In genomic region chr4:103497692-103498091, GRCh38 we compare ENCODE assay signal across 13 cellular contexts.
DNase-seq lines count a peak whose midpoint lies in the region; ATAC-seq and TF ChIP-seq lines count a peak whose summit lies in the region.
"Had no signal": no experiment of that assay in that cellular context is flagged by ENCODE, and none has a peak within 500 bp of the region (broad histone marks: within the 10 kb centered on the region; RNA-seq: fewer than 3 reads in every experiment).

No MANE protein-coding gene starts in this region.

- no peaks in the 10 kb centered on the region for H3K36me3 Mint-ChIP-seq in activated naive CD4-positive, alpha-beta T cell treated with anti-CD3 and anti-CD28 coated beads, Interleukin-2, amount 50 U/mL, for 72 hours
- H3K36me3 Mint-ChIP-seq: stimulated activated naive B cell treated with anti-CD40 and anti-IgM and Interleukin-4, amounts not matched to agents 10 μg/mL and 1 μg/mL and 100 μg/mL, for 72 hours; WTC11 had no signal

- peaks cover 4 to 14% of the 10 kb centered on the region in 2 donors for H3K9me3 Mint-ChIP-seq in activated naive CD4-positive, alpha-beta T cell treated with anti-CD3 and anti-CD28 coated beads, Interleukin-2, amount 50 U/mL, for 72 hours

- WGBS in GM23248 (ENCODE audit: low coverage in 1 of 2, low lambda C conversion rate in 2 of 2, missing lambda C conversion rate in 2 of 2), 2 experiments, result 36 to 65% methylated on average over 1 of the region's 1 CpG

- H3K27ac Mint-ChIP-seq in activated naive CD4-positive, alpha-beta T cell treated with anti-CD3 and anti-CD28 coated beads, Interleukin-2, amount 50 U/mL, for 72 hours, result no peak overlapping the region
- H3K27ac Mint-ChIP-seq: stimulated activated naive B cell treated with anti-CD40 and anti-IgM and Interleukin-4, amounts not matched to agents 10 μg/mL and 1 μg/mL and 100 μg/mL, for 72 hours; WTC11 had no signal

- H2AFZ ChIP-seq in GM23248 (no peak overlapping the region), fibroblast of lung (ENCODE audit: low read length) (no peak overlapping the region)

- H3K4me3 ChIP-seq in GM23248, result no peak overlapping the region
- no peak overlapping the region for H3K4me3 ChIP-seq in fibroblast of lung (replicated peaks in 1 of 4; ENCODE audit: control extremely low read depth in 1 of 4, insufficient read depth in 1 of 4, low read depth in 3 of 4, low read length in 4 of 4)
- H3K4me3 ChIP-seq: Peyer's patch had no signal

- H3K79me2 ChIP-seq in GM23248 (ENCODE audit: insufficient read depth) (no peaks in the 10 kb centered on the region), fibroblast of lung (ENCODE audit: control insufficient read depth, insufficient read depth, low read length) (no peaks in the 10 kb centered on the region)

- H3K9ac ChIP-seq in GM23248 (no peak overlapping the region), fibroblast of lung (ENCODE audit: insufficient read depth, low read length) (no peak overlapping the region)

- ATAC-seq in GM19025 (IDR thresholded peaks at IDR 0.05; ENCODE audit: low read depth, unreplicated experiment) (peak; percentile 29), HG03159 (IDR thresholded peaks at IDR 0.05; ENCODE audit: unreplicated experiment) (peak; percentile 35)
- no peak for ATAC-seq in activated naive CD4-positive, alpha-beta T cell treated with anti-CD3 and anti-CD28 coated beads, Interleukin-2, amount 50 U/mL, for 72 hours
- ATAC-seq: WTC11 had no signal

- H3K27me3 ChIP-seq in GM23248 (replicated peaks; ENCODE audit: insufficient read depth), result no peaks in the 10 kb centered on the region
- H3K27me3 ChIP-seq in fibroblast of lung (ENCODE audit: control insufficient read depth, insufficient read depth, low read length), result no peaks in the 10 kb centered on the region
- H3K27me3 ChIP-seq: neutrophil, Peyer's patch had no signal

- DNase-seq in GM23248, result peak; percentile 7
- DNase-seq in fibroblast of lung (ENCODE audit: low read depth in 2 of 2), result no peak
- no peak for DNase-seq in kidney glomerular epithelial cell (lab: John Stamatoyannopoulos, UW)
- DNase-seq in iPS-NIHi11 (ENCODE audit: low spot score), result no peak
- no peak for DNase-seq in activated naive CD4-positive, alpha-beta T cell treated with anti-CD3 and anti-CD28 coated beads, Interleukin-2, amount 50 U/mL, for 72 hours (ENCODE audit: low spot score in 2 of 2)
- no peak for DNase-seq in activated T-cell treated with anti-CD3 and anti-CD28 coated beads for 4 hours
- DNase-seq: activated effector memory CD4-positive, alpha-beta T cell treated with Interleukin-2 at 50 U/mL for 16 hours; Peyer's patch had no signal

- H3K27ac ChIP-seq in GM23248 (no peak overlapping the region), fibroblast of lung (ENCODE audit: insufficient read depth, low read length) (peak overlapping the region; percentile 75)
- H3K27ac ChIP-seq: neutrophil, Peyer's patch had no signal

- H3K9me3 ChIP-seq in GM23248 (ENCODE audit: low read depth) (no peaks in the 10 kb centered on the region), fibroblast of lung (ENCODE audit: control insufficient read depth, insufficient read depth, low read depth, low read length) (no peaks in the 10 kb centered on the region)
- H3K9me3 ChIP-seq: neutrophil, Peyer's patch had no signal

- peaks cover 23% of the 10 kb centered on the region for H3K4me1 ChIP-seq in GM23248 (ENCODE audit: insufficient read depth)
- peaks cover 3% of the 10 kb centered on the region for H3K4me1 ChIP-seq in fibroblast of lung (ENCODE audit: control insufficient read depth, extremely low read depth, insufficient read depth, low read length)
- H3K4me1 ChIP-seq: Peyer's patch had no signal

- no peaks in the 10 kb centered on the region for H4K20me1 ChIP-seq in GM23248 (ENCODE audit: insufficient read depth)
- no peaks in the 10 kb centered on the region for H4K20me1 ChIP-seq in fibroblast of lung (ENCODE audit: control insufficient read depth, extremely low read depth, insufficient read depth, low read length)

- no peak for TF ChIP-seq CTCF in fibroblast of lung (conservative IDR thresholded peaks at IDR 0.05 in 1 of 2, IDR thresholded peaks at IDR 0.05 in 1 of 2; ENCODE audit: low read depth in 1 of 2, low read length in 2 of 2)

- peaks cover 18% of the 10 kb centered on the region for H3F3A ChIP-seq in GM23248 (ENCODE audit: insufficient read depth)

- in situ Hi-C loops in GM23248 (cut with MboI), result loop anchor here (25.0 kb wide), 1 partner anchor 415 kb away; no protein-coding TSS in a partner anchor

- H3K36me3 ChIP-seq in GM23248 (ENCODE audit: low read depth) (no peaks in the 10 kb centered on the region), fibroblast of lung (ENCODE audit: control insufficient read depth, insufficient read depth, low read length) (no peaks in the 10 kb centered on the region)
- H3K36me3 ChIP-seq: neutrophil, Peyer's patch had no signal

- H3K4me2 ChIP-seq in GM23248 (ENCODE audit: unreplicated experiment) (peak overlapping the region; percentile 70), fibroblast of lung (ENCODE audit: extremely low read depth, insufficient read depth, low read length) (no peak overlapping the region)

- no peaks in the 10 kb centered on the region for H3K9me2 ChIP-seq in GM23248 (ENCODE audit: insufficient read depth)

Comparison
In these comparisons a context has a peak if more than half of its experiments do, and no peak if none do; other contexts are left out.
1. ATAC-seq: peak in GM19025 (single experiment) and HG03159 (single experiment); none in activated naive CD4-positive, alpha-beta T cell treated with anti-CD3 and anti-CD28 coated beads, Interleukin-2, amount 50 U/mL, for 72 hours (0 of 2).